2 cellular contexts compared by ENCODE assay signal in the genomic region with DNA sequence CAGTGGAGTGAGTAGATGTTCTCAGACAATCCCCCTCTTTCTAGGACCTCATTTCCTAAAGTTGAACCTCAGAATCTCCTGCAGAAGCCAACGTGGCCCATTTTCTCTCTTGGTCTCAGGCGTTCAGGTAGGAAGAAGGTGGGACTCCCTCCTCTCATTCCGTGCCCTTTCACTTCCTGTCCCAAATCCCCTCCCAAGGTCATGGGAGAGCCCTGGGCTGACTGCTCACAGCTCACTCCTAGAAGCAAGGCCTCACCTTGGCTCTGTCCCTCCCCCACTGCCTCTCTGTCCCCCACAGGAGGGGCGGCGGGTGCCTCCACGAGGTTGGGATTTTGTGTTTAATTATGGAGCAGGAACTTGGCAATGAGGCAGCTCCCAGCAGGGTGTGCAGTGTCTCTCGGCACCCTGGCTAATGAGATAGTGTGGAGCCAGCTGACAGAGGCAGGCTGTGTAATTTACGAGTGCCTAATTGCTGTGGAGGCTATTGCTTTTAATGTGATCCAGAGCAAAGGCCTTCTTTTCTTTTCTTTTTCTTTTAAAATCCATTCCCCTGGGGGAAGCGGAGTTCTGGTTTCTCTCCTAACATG.
A peak's percentile ranks its signal among the peaks of the same experiment; 100 is the strongest.
TF ChIP-seq lines count a peak whose summit lies in the region.

No MANE protein-coding gene starts in this region.

TF ChIP-seq in Ishikawa, 13 proteins besides CTCF, POLR2A, EP300 and RAD21 (continued from another document):
- TF ChIP-seq ZBTB7A (IDR thresholded peaks at IDR 0.05; ENCODE audit: low read depth) = 0 out of 2 replicates have a peak, but pooled peaks have one; percentile 46
- peak; percentile 42; the same call in 1 of the 2 replicates for TF ChIP-seq TEAD4 (IDR thresholded peaks at IDR 0.05)
- no peak for TF ChIP-seq REST (IDR thresholded peaks at IDR 0.05; ENCODE audit: low read depth)
- TF ChIP-seq, protein P1, sequence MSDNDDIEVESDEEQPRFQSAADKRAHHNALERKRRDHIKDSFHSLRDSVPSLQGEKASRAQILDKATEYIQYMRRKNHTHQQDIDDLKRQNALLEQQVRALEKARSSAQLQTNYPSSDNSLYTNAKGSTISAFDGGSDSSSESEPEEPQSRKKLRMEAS (IDR thresholded peaks at IDR 0.05) = peak; percentile 41; the same call in 1 of the 2 replicates
- peak; percentile 84 for TF ChIP-seq TCF12 (IDR thresholded peaks at IDR 0.05; ENCODE audit: low read depth)
- TF ChIP-seq FOXM1 (IDR thresholded peaks at IDR 0.05; ENCODE audit: borderline replicate concordance, low read depth) = no peak
- TF ChIP-seq USF1 (IDR thresholded peaks at IDR 0.05) = no peak
- no peak for TF ChIP-seq YY1 (IDR thresholded peaks at IDR 0.05; ENCODE audit: low read depth)
- TF ChIP-seq CREB1 (IDR thresholded peaks at IDR 0.05; ENCODE audit: low read depth) = no peak
- no peak for TF ChIP-seq EGR1 (IDR thresholded peaks at IDR 0.05)
- TF ChIP-seq NFIC (IDR thresholded peaks at IDR 0.05) = peak; percentile 94
- TF ChIP-seq CEBPB (IDR thresholded peaks at IDR 0.05) = no peak

TF ChIP-seq in H1, 55 proteins besides CTCF, POLR2A, EP300 and RAD21 (continued from another document):
- no peak for TF ChIP-seq GTF2F1 (IDR thresholded peaks at IDR 0.05; ENCODE audit: borderline replicate concordance, low read depth, low read length)
- TF ChIP-seq, protein P2, sequence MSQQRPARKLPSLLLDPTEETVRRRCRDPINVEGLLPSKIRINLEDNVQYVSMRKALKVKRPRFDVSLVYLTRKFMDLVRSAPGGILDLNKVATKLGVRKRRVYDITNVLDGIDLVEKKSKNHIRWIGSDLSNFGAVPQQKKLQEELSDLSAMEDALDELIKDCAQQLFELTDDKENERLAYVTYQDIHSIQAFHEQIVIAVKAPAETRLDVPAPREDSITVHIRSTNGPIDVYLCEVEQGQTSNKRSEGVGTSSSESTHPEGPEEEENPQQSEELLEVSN (IDR thresholded peaks at IDR 0.05) = no peak
- no peak for TF ChIP-seq KDM4A (IDR thresholded peaks at IDR 0.05; ENCODE audit: low read depth, low read length, severe bottlenecking)
- TF ChIP-seq, protein P1 (IDR thresholded peaks at IDR 0.05) = no peak
- no peak for TF ChIP-seq RFX5 (IDR thresholded peaks at IDR 0.05; ENCODE audit: borderline replicate concordance, low read depth, low read length)
- no peak for TF ChIP-seq FOSL1 (IDR thresholded peaks at IDR 0.05; ENCODE audit: insufficient read depth, low read depth, low read length)
- no peak for TF ChIP-seq NRF1 (IDR thresholded peaks at IDR 0.05; ENCODE audit: low read depth, low read length)
- no peak for TF ChIP-seq TCF12 (IDR thresholded peaks at IDR 0.05; ENCODE audit: low read depth, low read length)
- TF ChIP-seq SIX5 (IDR thresholded peaks at IDR 0.05; ENCODE audit: low read depth, low read length) = no peak
- no peak for TF ChIP-seq HDAC2 (IDR thresholded peaks at IDR 0.05; ENCODE audit: borderline replicate concordance in 1 of 2, low read depth in 2 of 2, low read length in 2 of 2)
- TF ChIP-seq SP2 (IDR thresholded peaks at IDR 0.05; ENCODE audit: low read length) = no peak
